ENCODE assay signal across 9 cellular contexts in genomic region chr10:8365935-8366911, GRCh38.
DNase-seq lines count a peak whose midpoint lies in the region; ATAC-seq, FAIRE-seq and TF ChIP-seq lines count a peak whose summit lies in the region.
"Had no signal": no experiment of that assay in that cellular context is flagged by ENCODE, and none has a peak within 500 bp of the region (broad histone marks: within the 10 kb centered on the region; RNA-seq: fewer than 3 reads in every experiment).

No MANE protein-coding gene starts in this region.

- H2AFZ ChIP-seq in keratinocyte (ENCODE audit: control insufficient read depth, low read length), result peak overlapping the region; percentile 78

- no peaks in the 10 kb centered on the region for H3K4me1 ChIP-seq in breast epithelium
- H3K4me1 ChIP-seq in keratinocyte (ENCODE audit: control insufficient read depth, extremely low read depth, insufficient read depth, low read length), result peaks cover 32% of the 10 kb centered on the region
- peaks cover 7% of the 10 kb centered on the region for H3K4me1 ChIP-seq in testis
- H3K4me1 ChIP-seq in kidney (ENCODE audit: control insufficient read depth in 1 of 2, insufficient read depth in 1 of 2, low read depth in 1 of 2, low read length in 2 of 2), result no peaks in the 10 kb centered on the region

- H3K36me3 ChIP-seq in breast epithelium (no peaks in the 10 kb centered on the region), keratinocyte (ENCODE audit: control insufficient read depth in 2 of 2, extremely low read depth in 1 of 2, insufficient read depth in 2 of 2, low read length in 2 of 2) (no peaks in the 10 kb centered on the region), testis (ENCODE audit: low read depth, missing control alignments) (no peaks in the 10 kb centered on the region), kidney (ENCODE audit: control insufficient read depth in 1 of 2, insufficient read depth in 2 of 2, low read length in 2 of 2) (no peaks in the 10 kb centered on the region)
- H3K36me3 ChIP-seq: BLaER1 treated with 17β-estradiol and CSF1 and Interleukin-3, amounts not matched to agents 10 nM and 100 nM had no signal

- H3K9me3 ChIP-seq in breast epithelium (no peaks in the 10 kb centered on the region), keratinocyte (ENCODE audit: control insufficient read depth, low read depth, low read length) (no peaks in the 10 kb centered on the region), testis (no peaks in the 10 kb centered on the region), kidney (ENCODE audit: control insufficient read depth in 1 of 2, low read length in 2 of 2) (no peaks in the 10 kb centered on the region)

- H3K36me3 Mint-ChIP-seq in MCF 10A (ENCODE audit: insufficient read depth, unreplicated experiment), result no peaks in the 10 kb centered on the region

- WGBS in testis, 2 donors, result 41 to 48% methylated on average over 19 of the region's 19 CpGs

- DNase-seq in MCF 10A (ENCODE audit: unreplicated experiment) (peak; percentile 77), breast epithelium (ENCODE audit: low spot score in 2 of 2) (no peak), keratinocyte (ENCODE audit: low read depth, low spot score) (peak; percentile 81), testis (peak; percentile 65), kidney (no peak), SKM-1 (lab: John Stamatoyannopoulos, UW; ENCODE audit: unreplicated experiment) (no peak)
- DNase-seq in activated CD8-positive, alpha-beta memory T cell treated with anti-CD3 and anti-CD28 coated beads, Interleukin-2, amount 50 U/mL, for 4 hours, result peak; percentile 32

- peak; percentile 88 for FAIRE-seq in keratinocyte (lab: Jason Lieb, UNC)
- FAIRE-seq in kidney (lab: Jason Lieb, UNC), result no peak

- peak overlapping the region; percentile 67 for H3K9ac ChIP-seq in keratinocyte (ENCODE audit: control insufficient read depth, extremely low read depth, insufficient read depth, low read length)
- no peak overlapping the region for H3K9ac ChIP-seq in kidney (ENCODE audit: low read length in 2 of 2)
- H3K9ac ChIP-seq: BLaER1 treated with 17β-estradiol and CSF1 and Interleukin-3, amounts not matched to agents 10 nM and 100 nM had no signal

- H3K27me3 ChIP-seq in breast epithelium (no peaks in the 10 kb centered on the region), keratinocyte (ENCODE audit: control insufficient read depth, extremely low read depth, insufficient read depth, low read length) (no peaks in the 10 kb centered on the region), testis (no peaks in the 10 kb centered on the region)
- H3K27me3 ChIP-seq: BLaER1 treated with 17β-estradiol and CSF1 and Interleukin-3, amounts not matched to agents 10 nM and 100 nM had no signal

- no peaks in the 10 kb centered on the region for H3K27me3 Mint-ChIP-seq in MCF 10A (ENCODE audit: insufficient read depth, unreplicated experiment)

- TSS peak; percentile 68 for BruUV-seq in MCF 10A (replicated peaks; lab: Mats Ljungman, UMichigan)

- H3K79me2 ChIP-seq in keratinocyte (ENCODE audit: control insufficient read depth, insufficient read depth, low read length), result no peaks in the 10 kb centered on the region

- TF ChIP-seq POLR2A in breast epithelium (IDR thresholded peaks at IDR 0.05), result no peak
- no peak for TF ChIP-seq POLR2A in testis (IDR thresholded peaks at IDR 0.05)

- POLR2A ChIA-PET in MCF 10A (lab: Yijun Ruan, JAX), result interaction anchor here (0.6 to 0.7 kb wide), 2 partner anchors 117 to 196 kb away, joined by 3 to 6 read pairs; no protein-coding TSS in a partner anchor

- no peaks in the 10 kb centered on the region for H3K9me1 ChIP-seq in keratinocyte (ENCODE audit: control insufficient read depth, extremely low read depth, insufficient read depth, low read length)

- TF ChIP-seq CTCF in MCF 10A (IDR thresholded peaks at IDR 0.05; ENCODE audit: unreplicated experiment) (no peak), breast epithelium (IDR thresholded peaks at IDR 0.05) (no peak), keratinocyte (optimal IDR thresholded peaks at IDR 0.05 in 1 of 3, IDR thresholded peaks at IDR 0.05 in 1 of 3, conservative IDR thresholded peaks at IDR 0.05 in 1 of 3; ENCODE audit: extremely low read depth in 1 of 3, insufficient read depth in 2 of 3, low read length in 3 of 3) (peak in 1 of 3 experiments; percentile 11), testis (IDR thresholded peaks at IDR 0.05) (no peak), kidney (IDR thresholded peaks at IDR 0.05; ENCODE audit: borderline replicate concordance, extremely low read depth, insufficient read depth) (no peak)

- H3K27ac Mint-ChIP-seq in MCF 10A (ENCODE audit: low read depth, unreplicated experiment), result peak overlapping the region; percentile 98

- peak overlapping the region; percentile 70 for H3K4me2 ChIP-seq in keratinocyte (ENCODE audit: control insufficient read depth, extremely low read depth, insufficient read depth, low read depth, low read length)

- peak overlapping the region; percentile 52 for H3K4me3 Mint-ChIP-seq in MCF 10A (ENCODE audit: unreplicated experiment)

- no peak for ATAC-seq in GM21786 (IDR thresholded peaks at IDR 0.05; ENCODE audit: unreplicated experiment)

- dilution Hi-C loops in keratinocyte (cut with MboI; ENCODE audit: extremely low pct_ligation_motif_present, low sequenced_read_pairs), result no loop called here

- H3K27ac ChIP-seq in breast epithelium (no peak overlapping the region), keratinocyte (ENCODE audit: control insufficient read depth, insufficient read depth, low read length) (peak overlapping the region; percentile 92), testis (peak overlapping the region in 1 of 2 donors; percentile 39), kidney (ENCODE audit: low read depth in 2 of 2, low read length in 2 of 2) (no peak overlapping the region)
- H3K27ac ChIP-seq: BLaER1 treated with 17β-estradiol and CSF1 and Interleukin-3, amounts not matched to agents 10 nM and 100 nM had no signal

- CTCF ChIA-PET in MCF 10A (lab: Yijun Ruan, JAX), result no interaction called here

- no peaks in the 10 kb centered on the region for H3K9me3 Mint-ChIP-seq in MCF 10A (ENCODE audit: unreplicated experiment)

- intact Hi-C loops in MCF 10A (cut with micrococcal nuclease) (no loop called here), breast epithelium (cut with DNase I; ENCODE audit: low total_unique reads) (no loop called here), testis (cut with DNase I; ENCODE audit: low total_unique reads) (no loop called here), kidney (cut with DNase I) (no loop called here)

- H3K4me3 ChIP-seq in breast epithelium (no peak overlapping the region), keratinocyte (ENCODE audit: control insufficient read depth in 2 of 3, extremely low read depth in 1 of 3, insufficient read depth in 2 of 3, low read depth in 1 of 3, low read length in 3 of 3) (no peak overlapping the region), testis (no peak overlapping the region), kidney (ENCODE audit: low read length in 2 of 2) (no peak overlapping the region)
- H3K4me3 ChIP-seq: BLaER1 treated with 17β-estradiol and CSF1 and Interleukin-3, amounts not matched to agents 10 nM and 100 nM had no signal

- H3K4me1 Mint-ChIP-seq in MCF 10A (ENCODE audit: insufficient read depth, unreplicated experiment), result peaks cover 20% of the 10 kb centered on the region

- H4K20me1 ChIP-seq in keratinocyte (ENCODE audit: control insufficient read depth, extremely low read depth, insufficient read depth, low read length), result no peaks in the 10 kb centered on the region
- H4K20me1 ChIP-seq: BLaER1 treated with 17β-estradiol and CSF1 and Interleukin-3, amounts not matched to agents 10 nM and 100 nM had no signal

Comparison
In these comparisons a context has a peak if more than half of its experiments do, and no peak if none do; other contexts are left out.
1. DNase-seq: peak in MCF 10A (single experiment), activated CD8-positive, alpha-beta memory T cell treated with anti-CD3 and anti-CD28 coated beads, Interleukin-2, amount 50 U/mL, for 4 hours (single experiment), keratinocyte (single experiment) and testis (single experiment); none in breast epithelium (0 of 2), kidney (single experiment) and SKM-1 (single experiment).